1 cellular context compared by ENCODE assay signal in the genomic region with DNA sequence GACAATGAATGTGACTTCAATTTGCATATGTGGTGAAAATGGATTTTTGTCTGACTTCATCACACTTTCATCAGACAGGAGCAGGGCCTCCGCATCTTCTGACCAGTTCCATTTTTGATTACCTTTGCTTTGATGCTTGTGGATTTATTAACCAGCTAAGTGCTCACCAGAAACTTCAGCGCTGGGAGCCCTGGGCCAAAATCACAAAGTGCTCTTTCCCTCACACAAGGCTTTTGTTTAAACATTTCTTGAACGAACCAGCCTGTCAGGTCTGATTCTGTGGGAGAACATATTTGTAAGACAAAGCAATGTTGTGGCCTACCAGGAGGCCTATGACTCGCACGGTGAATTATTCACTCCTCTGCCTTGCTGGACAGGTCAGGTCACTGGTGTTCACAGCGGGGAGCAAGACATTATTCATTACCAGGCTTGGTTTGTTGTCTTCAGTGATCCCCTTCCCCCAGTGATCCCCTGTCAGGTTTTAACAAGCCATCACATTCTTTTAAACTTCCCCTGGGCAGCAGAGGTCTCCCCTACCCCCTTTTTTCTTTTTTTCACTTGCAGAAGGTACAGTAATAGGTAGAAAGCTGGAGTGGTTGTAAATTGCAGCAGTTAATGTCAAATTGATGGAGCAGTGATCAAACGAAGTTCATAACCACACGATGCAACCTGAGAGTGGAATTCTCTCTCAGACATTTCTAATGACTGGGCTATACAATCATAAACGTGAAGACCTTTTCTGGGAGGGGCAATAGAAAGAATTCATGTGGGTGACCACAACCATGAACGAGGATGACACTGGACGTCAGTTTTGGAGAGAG.
TF ChIP-seq lines count a peak whose summit lies in the region.

No MANE protein-coding gene starts in this region.

TF ChIP-seq in GM12878, 131 proteins besides CTCF, POLR2A, EP300 and RAD21 (continued from another document):
- TF ChIP-seq, protein P1, sequence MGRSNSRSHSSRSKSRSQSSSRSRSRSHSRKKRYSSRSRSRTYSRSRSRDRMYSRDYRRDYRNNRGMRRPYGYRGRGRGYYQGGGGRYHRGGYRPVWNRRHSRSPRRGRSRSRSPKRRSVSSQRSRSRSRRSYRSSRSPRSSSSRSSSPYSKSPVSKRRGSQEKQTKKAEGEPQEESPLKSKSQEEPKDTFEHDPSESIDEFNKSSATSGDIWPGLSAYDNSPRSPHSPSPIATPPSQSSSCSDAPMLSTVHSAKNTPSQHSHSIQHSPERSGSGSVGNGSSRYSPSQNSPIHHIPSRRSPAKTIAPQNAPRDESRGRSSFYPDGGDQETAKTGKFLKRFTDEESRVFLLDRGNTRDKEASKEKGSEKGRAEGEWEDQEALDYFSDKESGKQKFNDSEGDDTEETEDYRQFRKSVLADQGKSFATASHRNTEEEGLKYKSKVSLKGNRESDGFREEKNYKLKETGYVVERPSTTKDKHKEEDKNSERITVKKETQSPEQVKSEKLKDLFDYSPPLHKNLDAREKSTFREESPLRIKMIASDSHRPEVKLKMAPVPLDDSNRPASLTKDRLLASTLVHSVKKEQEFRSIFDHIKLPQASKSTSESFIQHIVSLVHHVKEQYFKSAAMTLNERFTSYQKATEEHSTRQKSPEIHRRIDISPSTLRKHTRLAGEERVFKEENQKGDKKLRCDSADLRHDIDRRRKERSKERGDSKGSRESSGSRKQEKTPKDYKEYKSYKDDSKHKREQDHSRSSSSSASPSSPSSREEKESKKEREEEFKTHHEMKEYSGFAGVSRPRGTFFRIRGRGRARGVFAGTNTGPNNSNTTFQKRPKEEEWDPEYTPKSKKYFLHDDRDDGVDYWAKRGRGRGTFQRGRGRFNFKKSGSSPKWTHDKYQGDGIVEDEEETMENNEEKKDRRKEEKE (IDR thresholded peaks at IDR 0.05): no peak
- no peak for TF ChIP-seq STAT1 (conservative IDR thresholded peaks at IDR 0.05)
- no peak for TF ChIP-seq CREM (IDR thresholded peaks at IDR 0.05; ENCODE audit: low read depth)
TF ChIP-seq in GM12878: peak in this region for 0.
